Comparison of ENCODE assay signal across 2 cellular contexts in the genomic region with DNA sequence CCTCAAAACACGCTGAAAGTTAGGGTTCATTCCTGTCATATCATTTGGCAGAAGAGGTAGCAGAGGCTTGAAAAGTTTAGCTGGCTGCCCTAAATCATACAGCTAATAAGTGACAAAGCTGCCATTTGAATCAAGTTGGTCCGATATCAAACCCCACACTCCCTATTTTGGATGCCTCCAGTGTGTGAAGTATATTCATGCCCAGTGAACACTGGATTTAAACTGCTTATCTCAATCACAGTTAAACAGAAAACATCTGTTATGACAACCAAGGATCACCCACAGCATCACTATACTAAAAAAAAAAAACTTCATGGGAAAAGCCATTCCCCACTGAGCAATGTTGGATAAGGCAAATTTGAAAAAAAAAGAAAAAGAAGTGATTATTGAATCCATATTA.
TF ChIP-seq lines count a peak whose summit lies in the region.

No MANE protein-coding gene starts in this region.

TF ChIP-seq in SK-N-SH treated with all-trans-retinoic acid at 6 μM for 48 hours, 23 proteins besides CTCF, POLR2A, EP300 and RAD21 (continued from another document):
- TF ChIP-seq TCF4 (CRISPR knock-in tag; IDR thresholded peaks at IDR 0.05; ENCODE audit: borderline replicate concordance) (no peak), ZFP3 (CRISPR knock-in tag; IDR thresholded peaks at IDR 0.05) (no peak), ARNTL (CRISPR knock-in tag; IDR thresholded peaks at IDR 0.05; ENCODE audit: borderline replicate concordance, low read depth) (no peak), ZFP30 (CRISPR knock-in tag; IDR thresholded peaks at IDR 0.05) (no peak), SNAI2 (CRISPR knock-in tag; IDR thresholded peaks at IDR 0.05) (no peak), ZC3H10 (CRISPR knock-in tag; IDR thresholded peaks at IDR 0.05) (no peak), RARB (CRISPR knock-in tag; IDR thresholded peaks at IDR 0.05) (no peak), ISL1 (CRISPR knock-in tag; IDR thresholded peaks at IDR 0.05) (no peak), TOX (CRISPR knock-in tag; IDR thresholded peaks at IDR 0.05; ENCODE audit: borderline replicate concordance) (no peak), ESRRG (CRISPR knock-in tag; IDR thresholded peaks at IDR 0.05) (no peak), ZNF565 (CRISPR knock-in tag; conservative IDR thresholded peaks at IDR 0.05; ENCODE audit: low read depth) (no peak)
- TF ChIP-seq, protein P1, sequence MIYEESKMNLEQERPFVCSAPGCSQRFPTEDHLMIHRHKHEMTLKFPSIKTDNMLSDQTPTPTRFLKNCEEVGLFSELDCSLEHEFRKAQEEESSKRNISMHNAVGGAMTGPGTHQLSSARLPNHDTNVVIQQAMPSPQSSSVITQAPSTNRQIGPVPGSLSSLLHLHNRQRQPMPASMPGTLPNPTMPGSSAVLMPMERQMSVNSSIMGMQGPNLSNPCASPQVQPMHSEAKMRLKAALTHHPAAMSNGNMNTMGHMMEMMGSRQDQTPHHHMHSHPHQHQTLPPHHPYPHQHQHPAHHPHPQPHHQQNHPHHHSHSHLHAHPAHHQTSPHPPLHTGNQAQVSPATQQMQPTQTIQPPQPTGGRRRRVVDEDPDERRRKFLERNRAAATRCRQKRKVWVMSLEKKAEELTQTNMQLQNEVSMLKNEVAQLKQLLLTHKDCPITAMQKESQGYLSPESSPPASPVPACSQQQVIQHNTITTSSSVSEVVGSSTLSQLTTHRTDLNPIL (CRISPR knock-in tag; IDR thresholded peaks at IDR 0.05; ENCODE audit: low read depth): no peak
- TF ChIP-seq, protein P2, sequence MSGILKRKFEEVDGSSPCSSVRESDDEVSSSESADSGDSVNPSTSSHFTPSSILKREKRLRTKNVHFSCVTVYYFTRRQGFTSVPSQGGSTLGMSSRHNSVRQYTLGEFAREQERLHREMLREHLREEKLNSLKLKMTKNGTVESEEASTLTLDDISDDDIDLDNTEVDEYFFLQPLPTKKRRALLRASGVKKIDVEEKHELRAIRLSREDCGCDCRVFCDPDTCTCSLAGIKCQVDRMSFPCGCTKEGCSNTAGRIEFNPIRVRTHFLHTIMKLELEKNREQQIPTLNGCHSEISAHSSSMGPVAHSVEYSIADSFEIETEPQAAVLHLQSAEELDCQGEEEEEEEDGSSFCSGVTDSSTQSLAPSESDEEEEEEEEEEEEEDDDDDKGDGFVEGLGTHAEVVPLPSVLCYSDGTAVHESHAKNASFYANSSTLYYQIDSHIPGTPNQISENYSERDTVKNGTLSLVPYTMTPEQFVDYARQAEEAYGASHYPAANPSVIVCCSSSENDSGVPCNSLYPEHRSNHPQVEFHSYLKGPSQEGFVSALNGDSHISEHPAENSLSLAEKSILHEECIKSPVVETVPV (CRISPR knock-in tag; IDR thresholded peaks at IDR 0.05): no peak
- TF ChIP-seq, protein P3, sequence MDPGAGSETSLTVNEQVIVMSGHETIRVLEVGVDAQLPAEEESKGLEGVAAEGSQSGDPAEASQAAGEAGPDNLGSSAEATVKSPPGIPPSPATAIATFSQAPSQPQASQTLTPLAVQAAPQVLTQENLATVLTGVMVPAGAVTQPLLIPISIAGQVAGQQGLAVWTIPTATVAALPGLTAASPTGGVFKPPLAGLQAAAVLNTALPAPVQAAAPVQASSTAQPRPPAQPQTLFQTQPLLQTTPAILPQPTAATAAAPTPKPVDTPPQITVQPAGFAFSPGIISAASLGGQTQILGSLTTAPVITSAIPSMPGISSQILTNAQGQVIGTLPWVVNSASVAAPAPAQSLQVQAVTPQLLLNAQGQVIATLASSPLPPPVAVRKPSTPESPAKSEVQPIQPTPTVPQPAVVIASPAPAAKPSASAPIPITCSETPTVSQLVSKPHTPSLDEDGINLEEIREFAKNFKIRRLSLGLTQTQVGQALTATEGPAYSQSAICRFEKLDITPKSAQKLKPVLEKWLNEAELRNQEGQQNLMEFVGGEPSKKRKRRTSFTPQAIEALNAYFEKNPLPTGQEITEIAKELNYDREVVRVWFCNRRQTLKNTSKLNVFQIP (CRISPR knock-in tag; IDR thresholded peaks at IDR 0.05; ENCODE audit: borderline replicate concordance, low read depth): no peak
- TF ChIP-seq, protein P4, sequence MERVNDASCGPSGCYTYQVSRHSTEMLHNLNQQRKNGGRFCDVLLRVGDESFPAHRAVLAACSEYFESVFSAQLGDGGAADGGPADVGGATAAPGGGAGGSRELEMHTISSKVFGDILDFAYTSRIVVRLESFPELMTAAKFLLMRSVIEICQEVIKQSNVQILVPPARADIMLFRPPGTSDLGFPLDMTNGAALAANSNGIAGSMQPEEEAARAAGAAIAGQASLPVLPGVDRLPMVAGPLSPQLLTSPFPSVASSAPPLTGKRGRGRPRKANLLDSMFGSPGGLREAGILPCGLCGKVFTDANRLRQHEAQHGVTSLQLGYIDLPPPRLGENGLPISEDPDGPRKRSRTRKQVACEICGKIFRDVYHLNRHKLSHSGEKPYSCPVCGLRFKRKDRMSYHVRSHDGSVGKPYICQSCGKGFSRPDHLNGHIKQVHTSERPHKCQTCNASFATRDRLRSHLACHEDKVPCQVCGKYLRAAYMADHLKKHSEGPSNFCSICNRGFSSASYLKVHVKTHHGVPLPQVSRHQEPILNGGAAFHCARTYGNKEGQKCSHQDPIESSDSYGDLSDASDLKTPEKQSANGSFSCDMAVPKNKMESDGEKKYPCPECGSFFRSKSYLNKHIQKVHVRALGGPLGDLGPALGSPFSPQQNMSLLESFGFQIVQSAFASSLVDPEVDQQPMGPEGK (CRISPR knock-in tag; IDR thresholded peaks at IDR 0.05; ENCODE audit: borderline replicate concordance): no peak

TF ChIP-seq in GM23338, 12 proteins besides CTCF, POLR2A, EP300 and RAD21 (continued from another document):
- TF ChIP-seq, protein P5, sequence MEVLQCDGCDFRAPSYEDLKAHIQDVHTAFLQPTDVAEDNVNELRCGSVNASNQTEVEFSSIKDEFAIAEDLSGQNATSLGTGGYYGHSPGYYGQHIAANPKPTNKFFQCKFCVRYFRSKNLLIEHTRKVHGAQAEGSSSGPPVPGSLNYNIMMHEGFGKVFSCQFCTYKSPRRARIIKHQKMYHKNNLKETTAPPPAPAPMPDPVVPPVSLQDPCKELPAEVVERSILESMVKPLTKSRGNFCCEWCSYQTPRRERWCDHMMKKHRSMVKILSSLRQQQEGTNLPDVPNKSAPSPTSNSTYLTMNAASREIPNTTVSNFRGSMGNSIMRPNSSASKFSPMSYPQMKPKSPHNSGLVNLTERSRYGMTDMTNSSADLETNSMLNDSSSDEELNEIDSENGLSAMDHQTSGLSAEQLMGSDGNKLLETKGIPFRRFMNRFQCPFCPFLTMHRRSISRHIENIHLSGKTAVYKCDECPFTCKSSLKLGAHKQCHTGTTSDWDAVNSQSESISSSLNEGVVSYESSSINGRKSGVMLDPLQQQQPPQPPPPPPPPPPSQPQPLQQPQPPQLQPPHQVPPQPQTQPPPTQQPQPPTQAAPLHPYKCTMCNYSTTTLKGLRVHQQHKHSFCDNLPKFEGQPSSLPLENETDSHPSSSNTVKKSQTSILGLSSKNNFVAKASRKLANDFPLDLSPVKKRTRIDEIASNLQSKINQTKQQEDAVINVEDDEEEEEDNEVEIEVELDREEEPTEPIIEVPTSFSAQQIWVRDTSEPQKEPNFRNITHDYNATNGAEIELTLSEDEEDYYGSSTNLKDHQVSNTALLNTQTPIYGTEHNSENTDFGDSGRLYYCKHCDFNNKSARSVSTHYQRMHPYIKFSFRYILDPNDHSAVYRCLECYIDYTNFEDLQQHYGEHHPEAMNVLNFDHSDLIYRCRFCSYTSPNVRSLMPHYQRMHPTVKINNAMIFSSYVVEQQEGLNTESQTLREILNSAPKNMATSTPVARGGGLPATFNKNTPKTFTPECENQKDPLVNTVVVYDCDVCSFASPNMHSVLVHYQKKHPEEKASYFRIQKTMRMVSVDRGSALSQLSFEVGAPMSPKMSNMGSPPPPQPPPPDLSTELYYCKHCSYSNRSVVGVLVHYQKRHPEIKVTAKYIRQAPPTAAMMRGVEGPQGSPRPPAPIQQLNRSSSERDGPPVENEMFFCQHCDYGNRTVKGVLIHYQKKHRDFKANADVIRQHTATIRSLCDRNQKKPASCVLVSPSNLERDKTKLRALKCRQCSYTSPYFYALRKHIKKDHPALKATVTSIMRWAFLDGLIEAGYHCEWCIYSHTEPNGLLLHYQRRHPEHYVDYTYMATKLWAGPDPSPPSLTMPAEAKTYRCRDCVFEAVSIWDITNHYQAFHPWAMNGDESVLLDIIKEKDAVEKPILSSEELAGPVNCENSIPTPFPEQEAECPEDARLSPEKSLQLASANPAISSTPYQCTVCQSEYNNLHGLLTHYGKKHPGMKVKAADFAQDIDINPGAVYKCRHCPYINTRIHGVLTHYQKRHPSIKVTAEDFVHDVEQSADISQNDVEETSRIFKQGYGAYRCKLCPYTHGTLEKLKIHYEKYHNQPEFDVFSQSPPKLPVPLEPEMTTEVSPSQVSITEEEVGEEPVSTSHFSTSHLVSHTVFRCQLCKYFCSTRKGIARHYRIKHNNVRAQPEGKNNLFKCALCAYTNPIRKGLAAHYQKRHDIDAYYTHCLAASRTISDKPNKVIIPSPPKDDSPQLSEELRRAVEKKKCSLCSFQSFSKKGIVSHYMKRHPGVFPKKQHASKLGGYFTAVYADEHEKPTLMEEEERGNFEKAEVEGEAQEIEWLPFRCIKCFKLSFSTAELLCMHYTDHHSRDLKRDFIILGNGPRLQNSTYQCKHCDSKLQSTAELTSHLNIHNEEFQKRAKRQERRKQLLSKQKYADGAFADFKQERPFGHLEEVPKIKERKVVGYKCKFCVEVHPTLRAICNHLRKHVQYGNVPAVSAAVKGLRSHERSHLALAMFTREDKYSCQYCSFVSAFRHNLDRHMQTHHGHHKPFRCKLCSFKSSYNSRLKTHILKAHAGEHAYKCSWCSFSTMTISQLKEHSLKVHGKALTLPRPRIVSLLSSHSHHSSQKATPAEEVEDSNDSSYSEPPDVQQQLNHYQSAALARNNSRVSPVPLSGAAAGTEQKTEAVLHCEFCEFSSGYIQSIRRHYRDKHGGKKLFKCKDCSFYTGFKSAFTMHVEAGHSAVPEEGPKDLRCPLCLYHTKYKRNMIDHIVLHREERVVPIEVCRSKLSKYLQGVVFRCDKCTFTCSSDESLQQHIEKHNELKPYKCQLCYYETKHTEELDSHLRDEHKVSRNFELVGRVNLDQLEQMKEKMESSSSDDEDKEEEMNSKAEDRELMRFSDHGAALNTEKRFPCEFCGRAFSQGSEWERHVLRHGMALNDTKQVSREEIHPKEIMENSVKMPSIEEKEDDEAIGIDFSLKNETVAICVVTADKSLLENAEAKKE (CRISPR knock-in tag; IDR thresholded peaks at IDR 0.05): no peak
- no peak for TF ChIP-seq EZH2phosphoT487 (IDR thresholded peaks at IDR 0.05; ENCODE audit: unreplicated experiment)
- TF ChIP-seq, protein P6, sequence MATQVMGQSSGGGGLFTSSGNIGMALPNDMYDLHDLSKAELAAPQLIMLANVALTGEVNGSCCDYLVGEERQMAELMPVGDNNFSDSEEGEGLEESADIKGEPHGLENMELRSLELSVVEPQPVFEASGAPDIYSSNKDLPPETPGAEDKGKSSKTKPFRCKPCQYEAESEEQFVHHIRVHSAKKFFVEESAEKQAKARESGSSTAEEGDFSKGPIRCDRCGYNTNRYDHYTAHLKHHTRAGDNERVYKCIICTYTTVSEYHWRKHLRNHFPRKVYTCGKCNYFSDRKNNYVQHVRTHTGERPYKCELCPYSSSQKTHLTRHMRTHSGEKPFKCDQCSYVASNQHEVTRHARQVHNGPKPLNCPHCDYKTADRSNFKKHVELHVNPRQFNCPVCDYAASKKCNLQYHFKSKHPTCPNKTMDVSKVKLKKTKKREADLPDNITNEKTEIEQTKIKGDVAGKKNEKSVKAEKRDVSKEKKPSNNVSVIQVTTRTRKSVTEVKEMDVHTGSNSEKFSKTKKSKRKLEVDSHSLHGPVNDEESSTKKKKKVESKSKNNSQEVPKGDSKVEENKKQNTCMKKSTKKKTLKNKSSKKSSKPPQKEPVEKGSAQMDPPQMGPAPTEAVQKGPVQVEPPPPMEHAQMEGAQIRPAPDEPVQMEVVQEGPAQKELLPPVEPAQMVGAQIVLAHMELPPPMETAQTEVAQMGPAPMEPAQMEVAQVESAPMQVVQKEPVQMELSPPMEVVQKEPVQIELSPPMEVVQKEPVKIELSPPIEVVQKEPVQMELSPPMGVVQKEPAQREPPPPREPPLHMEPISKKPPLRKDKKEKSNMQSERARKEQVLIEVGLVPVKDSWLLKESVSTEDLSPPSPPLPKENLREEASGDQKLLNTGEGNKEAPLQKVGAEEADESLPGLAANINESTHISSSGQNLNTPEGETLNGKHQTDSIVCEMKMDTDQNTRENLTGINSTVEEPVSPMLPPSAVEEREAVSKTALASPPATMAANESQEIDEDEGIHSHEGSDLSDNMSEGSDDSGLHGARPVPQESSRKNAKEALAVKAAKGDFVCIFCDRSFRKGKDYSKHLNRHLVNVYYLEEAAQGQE (IDR thresholded peaks at IDR 0.05; ENCODE audit: unreplicated experiment): no peak
- no peak for TF ChIP-seq ZNF331 (CRISPR knock-in tag; IDR thresholded peaks at IDR 0.05; ENCODE audit: low read depth)
- TF ChIP-seq, protein P7, sequence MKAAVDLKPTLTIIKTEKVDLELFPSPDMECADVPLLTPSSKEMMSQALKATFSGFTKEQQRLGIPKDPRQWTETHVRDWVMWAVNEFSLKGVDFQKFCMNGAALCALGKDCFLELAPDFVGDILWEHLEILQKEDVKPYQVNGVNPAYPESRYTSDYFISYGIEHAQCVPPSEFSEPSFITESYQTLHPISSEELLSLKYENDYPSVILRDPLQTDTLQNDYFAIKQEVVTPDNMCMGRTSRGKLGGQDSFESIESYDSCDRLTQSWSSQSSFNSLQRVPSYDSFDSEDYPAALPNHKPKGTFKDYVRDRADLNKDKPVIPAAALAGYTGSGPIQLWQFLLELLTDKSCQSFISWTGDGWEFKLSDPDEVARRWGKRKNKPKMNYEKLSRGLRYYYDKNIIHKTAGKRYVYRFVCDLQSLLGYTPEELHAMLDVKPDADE (IDR thresholded peaks at IDR 0.05): no peak
